19 cellular contexts compared by ENCODE assay signal in the genomic region with DNA sequence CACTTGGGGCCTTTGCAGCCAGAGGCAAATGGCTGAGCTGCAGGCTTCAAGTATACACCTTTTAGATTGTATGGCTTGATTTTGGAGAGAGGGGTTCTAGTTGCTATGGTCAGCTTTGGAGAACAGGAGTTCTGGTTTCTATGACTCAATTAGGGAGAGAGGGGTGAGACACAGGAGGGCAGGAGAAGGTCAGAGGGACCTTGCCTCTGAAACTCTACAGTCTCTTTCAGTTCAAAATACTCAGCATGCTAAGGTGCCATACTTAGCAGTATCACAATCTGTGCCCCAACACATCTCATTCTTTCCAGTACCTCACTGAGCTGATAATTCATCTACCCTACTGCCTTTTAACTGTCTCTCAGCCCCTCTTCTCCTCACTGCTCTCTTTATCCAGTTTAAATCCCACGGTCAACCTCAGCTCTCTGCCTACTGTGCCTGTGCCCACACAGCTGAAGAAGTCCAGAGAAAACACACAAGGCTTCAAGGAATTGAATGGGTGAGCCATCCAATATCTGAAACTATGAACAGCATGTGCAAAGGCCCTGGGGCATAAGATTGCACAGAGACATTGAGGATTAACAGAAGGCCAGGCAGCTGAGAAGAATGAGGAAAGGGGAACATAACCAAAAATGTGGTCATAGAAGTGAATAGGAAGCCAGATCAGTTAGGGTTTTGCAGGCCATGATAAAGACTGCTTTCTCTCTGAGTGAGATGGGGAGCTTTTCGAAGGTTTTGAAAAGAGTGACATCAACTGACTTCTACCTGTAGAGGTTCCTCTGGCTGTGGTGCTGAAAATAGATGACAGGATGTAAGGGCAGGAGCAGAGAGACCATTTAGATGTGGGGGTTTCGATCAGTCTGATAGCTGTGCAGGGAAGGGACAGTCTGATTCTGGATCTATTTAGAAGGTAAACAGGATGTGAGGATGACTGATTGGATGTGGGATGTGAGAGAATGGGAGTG. TPM values are rescaled to one million over a fixed set of nuclear protein-coding genes. Genes with fewer than 3 reads are reported as not detected.
DNase-seq lines count a peak whose midpoint lies in the region; ATAC-seq and FAIRE-seq lines count a peak whose summit lies in the region.
"Had no signal": no experiment of that assay in that cellular context is flagged by ENCODE, and none has a peak within 500 bp of the region (broad histone marks: within the 10 kb centered on the region; RNA-seq: fewer than 3 reads in every experiment).

No MANE protein-coding gene starts in this region.

- no peak for DNase-seq in activated naive CD8-positive, alpha-beta T cell treated with anti-CD3 and anti-CD28 coated beads, Interleukin-2, amount 10 ng/mL, durations not matched to agents 7 days and 5 days
- DNase-seq in activated naive CD8-positive, alpha-beta T cell treated with anti-CD3 and anti-CD28 coated beads for 36 hours: no peak
- DNase-seq in activated naive CD4-positive, alpha-beta T cell (lab: John Stamatoyannopoulos, UW): no peak
- DNase-seq in HTR-8/SVneo (ENCODE audit: insufficient read length, low spot score) (no peak), T-helper 17 cell (no peak)
- DNase-seq in activated effector memory CD4-positive, alpha-beta T cell treated with anti-CD3 and anti-CD28 coated beads, Interleukin-2, amount 50 U/mL, for 16 hours: no peak
- DNase-seq: activated CD4-positive, alpha-beta T cell treated with anti-CD3 and anti-CD28 coated beads, Interleukin-2, amount 50 U/mL, for 1 hour; activated naive CD4-positive, alpha-beta T cell treated with anti-CD3 and anti-CD28 coated beads, Interleukin-2, amount 50 U/mL, for 16 hours; COR-L47; NCI-H1930; ovary; stimulated activated CD8-positive, alpha-beta memory T cell treated with anti-CD3 and anti-CD28 coated beads, Interleukin-4, amount 100 ng/mL, for 48 hours; T-cell; upper lobe of right lung had no signal

- POLR2A ChIA-PET in activated naive CD8-positive, alpha-beta T cell treated with anti-CD3 and anti-CD28 coated beads, Interleukin-2, amount 10 ng/mL, durations not matched to agents 7 days and 5 days (lab: Charles Lee): no interaction called here

- H3K27me3 Mint-ChIP-seq in activated naive CD8-positive, alpha-beta T cell treated with anti-CD3 and anti-CD28 coated beads, Interleukin-2, amount 10 ng/mL, durations not matched to agents 7 days and 5 days: peaks cover 15% of the 10 kb centered on the region
- H3K27me3 Mint-ChIP-seq in activated naive CD8-positive, alpha-beta T cell treated with anti-CD3 and anti-CD28 coated beads for 36 hours: no peaks in the 10 kb centered on the region
- no peaks in the 10 kb centered on the region for H3K27me3 Mint-ChIP-seq in T-helper 17 cell
- H3K27me3 Mint-ChIP-seq: T-cell had no signal

- peak overlapping the region; percentile 19 for H3K4me3 Mint-ChIP-seq in activated naive CD8-positive, alpha-beta T cell treated with anti-CD3 and anti-CD28 coated beads, Interleukin-2, amount 10 ng/mL, durations not matched to agents 7 days and 5 days
- H3K4me3 Mint-ChIP-seq in activated naive CD8-positive, alpha-beta T cell treated with anti-CD3 and anti-CD28 coated beads for 36 hours: no peak overlapping the region
- H3K4me3 Mint-ChIP-seq in T-helper 17 cell: no peak overlapping the region
- H3K4me3 Mint-ChIP-seq: IgD-negative memory B cell, T-cell had no signal

- peak; percentile 50 for ATAC-seq in activated naive CD8-positive, alpha-beta T cell treated with anti-CD3 and anti-CD28 coated beads, Interleukin-2, amount 10 ng/mL, durations not matched to agents 7 days and 5 days (ENCODE audit: low read depth)
- ATAC-seq in GM21529 (IDR thresholded peaks at IDR 0.05; ENCODE audit: unreplicated experiment) (peak; percentile 69), HG03196 (IDR thresholded peaks at IDR 0.05; ENCODE audit: unreplicated experiment) (peak; percentile 61), T-helper 17 cell (no peak)
- ATAC-seq: T-cell, upper lobe of right lung had no signal

- peaks cover 15% of the 10 kb centered on the region for H3K4me1 Mint-ChIP-seq in activated naive CD8-positive, alpha-beta T cell treated with anti-CD3 and anti-CD28 coated beads, Interleukin-2, amount 10 ng/mL, durations not matched to agents 7 days and 5 days
- no peaks in the 10 kb centered on the region for H3K4me1 Mint-ChIP-seq in activated naive CD8-positive, alpha-beta T cell treated with anti-CD3 and anti-CD28 coated beads for 36 hours
- H3K4me1 Mint-ChIP-seq in T-helper 17 cell: peaks cover 7% of the 10 kb centered on the region
- H3K4me1 Mint-ChIP-seq: IgD-negative memory B cell had no signal

- H3K36me3 Mint-ChIP-seq in activated naive CD8-positive, alpha-beta T cell treated with anti-CD3 and anti-CD28 coated beads, Interleukin-2, amount 10 ng/mL, durations not matched to agents 7 days and 5 days: no peaks in the 10 kb centered on the region
- no peaks in the 10 kb centered on the region for H3K36me3 Mint-ChIP-seq in activated naive CD8-positive, alpha-beta T cell treated with anti-CD3 and anti-CD28 coated beads for 36 hours
- H3K36me3 Mint-ChIP-seq in T-helper 17 cell (ENCODE audit: low read depth): no peaks in the 10 kb centered on the region
- H3K36me3 Mint-ChIP-seq: IgD-negative memory B cell, T-cell had no signal

- no peaks in the 10 kb centered on the region for H3K9me3 ChIP-seq in T-helper 17 cell (ENCODE audit: control insufficient read depth, low read length, poor library complexity, severe bottlenecking)
- H3K9me3 ChIP-seq: A549, ovary, upper lobe of right lung had no signal

- no peaks in the 10 kb centered on the region for H3K9me3 Mint-ChIP-seq in activated naive CD8-positive, alpha-beta T cell treated with anti-CD3 and anti-CD28 coated beads, Interleukin-2, amount 10 ng/mL, durations not matched to agents 7 days and 5 days
- no peaks in the 10 kb centered on the region for H3K9me3 Mint-ChIP-seq in activated naive CD8-positive, alpha-beta T cell treated with anti-CD3 and anti-CD28 coated beads for 36 hours
- H3K9me3 Mint-ChIP-seq: IgD-negative memory B cell, T-cell had no signal

- no peak for FAIRE-seq in HTR-8/SVneo (lab: Jason Lieb, UNC)
- FAIRE-seq: A549 had no signal

- H3K27ac Mint-ChIP-seq in activated naive CD8-positive, alpha-beta T cell treated with anti-CD3 and anti-CD28 coated beads, Interleukin-2, amount 10 ng/mL, durations not matched to agents 7 days and 5 days: no peak overlapping the region
- no peak overlapping the region for H3K27ac Mint-ChIP-seq in activated naive CD8-positive, alpha-beta T cell treated with anti-CD3 and anti-CD28 coated beads for 36 hours
- H3K27ac Mint-ChIP-seq in T-helper 17 cell: no peak overlapping the region
- H3K27ac Mint-ChIP-seq: IgD-negative memory B cell, T-cell had no signal

RNA-seq across cellular contexts. Expression of a gene that starts 54.5 kb away (rescaled TPM):
- total RNA-seq in activated naive CD8-positive, alpha-beta T cell treated with anti-CD3 and anti-CD28 coated beads, Interleukin-2, amount 10 ng/mL, durations not matched to agents 7 days and 5 days: not detected
- not detected for total RNA-seq in activated naive CD8-positive, alpha-beta T cell treated with anti-CD3 and anti-CD28 coated beads for 36 hours
- total RNA-seq in T-helper 17 cell: not detected
- total RNA-seq: epithelial cell of proximal tubule had no signal
